ENCODE assay signal across 22 cellular contexts in genomic region chr11:115322553-115323203, GRCh38.
"Had no signal": no experiment of that assay in that cellular context is flagged by ENCODE, and none has a peak within 500 bp of the region (broad histone marks: within the 10 kb centered on the region; RNA-seq: fewer than 3 reads in every experiment).

No MANE protein-coding gene starts in this region.

- H3K27me3 ChIP-seq: brain microvascular endothelial cell, cardiac muscle cell, MG63 had no signal

- H3K4me3 ChIP-seq: cardiac muscle cell, MG63, PC-9, SK-N-MC had no signal

- H2AFZ ChIP-seq: PC-9 had no signal

- H3K4me2 ChIP-seq: PC-9 had no signal

- H3K36me3 ChIP-seq: brain microvascular endothelial cell, cardiac muscle cell, MG63 had no signal

- DNase-seq: activated CD4-positive, alpha-beta memory T cell treated with anti-CD3 and anti-CD28 coated beads for 36 hours; activated CD4-positive, alpha-beta T cell treated with anti-CD3 and anti-CD28 coated beads, Interleukin-2, amount 10 ng/mL, durations not matched to agents 7 days and 5 days; activated CD4-positive, CD25-positive, alpha-beta regulatory T cell; activated gamma-delta T cell; activated naive CD4-positive, alpha-beta T cell treated with anti-CD3 and anti-CD28 coated beads, Interleukin-2, amount 10 ng/mL, durations not matched to agents 7 days and 5 days; activated naive CD8-positive, alpha-beta T cell treated with anti-CD3 and anti-CD28 coated beads for 36 hours; activated T-cell treated with anti-CD3 and anti-CD28 coated beads for 4 hours; activated T-cell treated with anti-CD3 and anti-CD28 coated beads, Interleukin-2, amount 50 U/mL, for 48 hours; brain microvascular endothelial cell; MG63; NCI-H1048; NCI-H1694; NCI-H446; NCI-H748 treated with DMSO at 0.1 percent for 48 hours; PC-9; T-cell; T-helper 2 cell; T1000 had no signal

- H3K27ac ChIP-seq: brain microvascular endothelial cell, cardiac muscle cell, PC-9, SK-N-MC, VCaP had no signal

- H3K9me3 ChIP-seq: MG63 had no signal

- ATAC-seq: activated T-helper 17 cell treated with anti-CD3 and anti-CD28 coated beads, Interleukin-2, amount 50 U/mL, for 72 hours; T-cell had no signal
